ENCODE assay signal across 2 cellular contexts in the genomic region with DNA sequence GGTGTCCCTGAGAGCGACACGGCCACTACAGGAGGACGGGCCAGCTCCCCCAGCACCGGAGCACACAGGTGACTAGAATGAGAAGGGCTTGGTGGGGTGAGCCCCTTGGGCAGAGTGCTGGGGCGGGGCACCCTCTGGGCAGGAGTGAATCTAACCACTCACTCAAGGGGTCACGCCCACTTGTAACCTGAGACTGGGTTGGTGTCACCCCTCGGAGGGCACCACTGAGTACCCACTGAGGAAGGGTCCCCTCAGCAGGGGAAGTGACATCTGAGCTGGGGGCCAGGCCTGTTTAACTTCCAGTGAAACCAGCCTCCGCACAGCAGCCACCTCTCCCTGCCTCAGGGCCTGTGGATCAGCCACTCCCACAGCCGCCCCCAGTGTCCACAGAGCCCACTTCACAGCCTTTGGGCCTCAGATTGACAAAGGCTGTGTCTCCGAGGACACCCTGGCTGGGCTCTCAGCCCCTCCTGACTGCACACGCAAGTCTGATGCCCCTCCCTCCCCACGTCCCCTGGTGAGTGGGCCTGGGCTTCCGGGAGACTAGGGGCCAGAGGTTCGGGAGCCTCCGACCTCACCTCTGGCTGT.
TF ChIP-seq lines count a peak whose summit lies in the region.

No MANE protein-coding gene starts in this region.

TF ChIP-seq in Ishikawa, 13 proteins besides CTCF, POLR2A, EP300 and RAD21:
- TF ChIP-seq MAX (IDR thresholded peaks at IDR 0.05) = no peak
- TF ChIP-seq ZBTB7A (IDR thresholded peaks at IDR 0.05; ENCODE audit: low read depth) = peak; percentile 65; the same call in 1 of the 2 replicates
- no peak for TF ChIP-seq NFIC (IDR thresholded peaks at IDR 0.05)

TF ChIP-seq in GM12878, 131 proteins besides CTCF, POLR2A, EP300 and RAD21:
- TF ChIP-seq POLR2AphosphoS5 (IDR thresholded peaks at IDR 0.05; ENCODE audit: low read length) (peak; percentile 16; the same call in 1 of the 2 replicates), CREB1 (IDR thresholded peaks at IDR 0.05; ENCODE audit: low read depth) (no peak)
